ENCODE assay signal across 13 cellular contexts in the genomic region with DNA sequence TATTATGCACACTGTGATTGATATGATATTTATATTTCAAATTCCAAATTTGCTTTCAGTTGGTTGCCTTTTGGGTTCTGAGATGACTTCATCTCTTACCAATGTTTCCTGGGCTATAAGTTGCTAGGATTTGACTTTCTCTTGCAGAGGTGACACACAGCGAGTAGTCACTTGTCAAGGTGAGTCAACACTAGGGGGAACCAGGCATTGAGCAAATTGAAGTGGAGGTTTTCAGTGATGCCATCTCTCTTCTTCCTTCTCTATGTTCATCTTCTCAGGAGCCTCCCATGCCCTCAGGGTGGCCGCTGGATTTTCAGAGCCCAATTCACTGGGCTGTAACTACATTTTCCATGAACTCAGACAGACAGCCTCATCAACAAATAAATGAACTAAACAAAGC. TPM values are rescaled to one million over a fixed set of nuclear protein-coding genes. Genes with fewer than 3 reads are reported as not detected.
DNase-seq lines count a peak whose midpoint lies in the region; ATAC-seq and TF ChIP-seq lines count a peak whose summit lies in the region.
"Had no signal": no experiment of that assay in that cellular context is flagged by ENCODE, and none has a peak within 500 bp of the region (broad histone marks: within the 10 kb centered on the region; RNA-seq: fewer than 3 reads in every experiment).

No MANE protein-coding gene starts in this region.

- TF ChIP-seq POLR2A in ovary (IDR thresholded peaks at IDR 0.05), result no peak

- H3K27ac ChIP-seq in ovary, result no peak overlapping the region

- no peaks in the 10 kb centered on the region for H3K36me3 ChIP-seq in ovary

- no peak overlapping the region for H3K4me3 ChIP-seq in ovary

- no peaks in the 10 kb centered on the region for H3K36me3 Mint-ChIP-seq in activated CD8-positive, alpha-beta T cell treated with anti-CD3 and anti-CD28 coated beads, Interleukin-2, amount 10 ng/mL, durations not matched to agents 7 days and 5 days (ENCODE audit: low read depth)
- H3K36me3 Mint-ChIP-seq: natural killer cell, type B pancreatic cell had no signal

- H3K4me1 Mint-ChIP-seq in activated CD8-positive, alpha-beta T cell treated with anti-CD3 and anti-CD28 coated beads, Interleukin-2, amount 10 ng/mL, durations not matched to agents 7 days and 5 days (ENCODE audit: low read depth), result peaks cover 35% of the 10 kb centered on the region

- peak; percentile 39 for ATAC-seq in activated CD8-positive, alpha-beta T cell treated with anti-CD3 and anti-CD28 coated beads, Interleukin-2, amount 10 ng/mL, durations not matched to agents 7 days and 5 days
- peak; percentile 40 for ATAC-seq in left lobe of liver
- ATAC-seq in HG02938 (IDR thresholded peaks at IDR 0.05; ENCODE audit: unreplicated experiment), result no peak

- TF ChIP-seq EP300 in ovary (IDR thresholded peaks at IDR 0.05), result no peak

- 88 to 93% (median 92%) methylated on average over 2 of the region's 2 CpGs for WGBS in ovary, 3 donors

- H3K4me1 ChIP-seq in ovary (ENCODE audit: insufficient read depth), result peaks cover 1% of the 10 kb centered on the region

- H3K4me3 Mint-ChIP-seq in activated CD8-positive, alpha-beta T cell treated with anti-CD3 and anti-CD28 coated beads, Interleukin-2, amount 10 ng/mL, durations not matched to agents 7 days and 5 days, result no peak overlapping the region
- H3K4me3 Mint-ChIP-seq: activated B cell treated with CpG ODN at 0.5 μM for 24 hours, natural killer cell, type B pancreatic cell had no signal

- intact Hi-C loops in ovary (cut with DNase I), result no loop called here

- H3K27me3 ChIP-seq in ovary, result no peaks in the 10 kb centered on the region

- H3K27ac Mint-ChIP-seq in activated CD8-positive, alpha-beta T cell treated with anti-CD3 and anti-CD28 coated beads, Interleukin-2, amount 10 ng/mL, durations not matched to agents 7 days and 5 days, result no peak overlapping the region
- H3K27ac Mint-ChIP-seq: activated B cell treated with CpG ODN at 0.5 μM for 24 hours, natural killer cell, type B pancreatic cell had no signal

- DNase-seq in NCI-H748 (lab: John Stamatoyannopoulos, UW; ENCODE audit: unreplicated experiment), result peak; percentile 16
- DNase-seq in NCI-H748 treated with DMSO at 0.1 percent for 48 hours (lab: John Stamatoyannopoulos, UW), result no peak
- peak; percentile 77 for DNase-seq in HT1080 (ENCODE audit: low read depth)
- no peak for DNase-seq in activated CD8-positive, alpha-beta T cell treated with anti-CD3 and anti-CD28 coated beads, Interleukin-2, amount 10 ng/mL, durations not matched to agents 7 days and 5 days
- no peak for DNase-seq in left lobe of liver (ENCODE audit: low spot score)
- DNase-seq in central memory CD4-positive, alpha-beta T cell, result no peak
- DNase-seq in ovary, result no peak
- DNase-seq: ACHN, activated B cell treated with CpG ODN at 0.5 μM for 24 hours, natural killer cell, NCI-H526 treated with DMSO at 0.1 percent for 48 hours had no signal

- no peaks in the 10 kb centered on the region for H3K9me3 Mint-ChIP-seq in activated CD8-positive, alpha-beta T cell treated with anti-CD3 and anti-CD28 coated beads, Interleukin-2, amount 10 ng/mL, durations not matched to agents 7 days and 5 days (ENCODE audit: insufficient read depth)
- H3K9me3 Mint-ChIP-seq: activated B cell treated with CpG ODN at 0.5 μM for 24 hours, natural killer cell, type B pancreatic cell had no signal

- CTCF ChIA-PET in activated CD8-positive, alpha-beta T cell treated with anti-CD3 and anti-CD28 coated beads, Interleukin-2, amount 10 ng/mL, durations not matched to agents 7 days and 5 days (lab: Charles Lee), result no interaction called here

- POLR2A ChIA-PET in activated CD8-positive, alpha-beta T cell treated with anti-CD3 and anti-CD28 coated beads, Interleukin-2, amount 10 ng/mL, durations not matched to agents 7 days and 5 days (lab: Charles Lee), result no interaction called here

- no peaks in the 10 kb centered on the region for H3K9me3 ChIP-seq in ovary

- peaks cover 2% of the 10 kb centered on the region for H3K27me3 Mint-ChIP-seq in activated CD8-positive, alpha-beta T cell treated with anti-CD3 and anti-CD28 coated beads, Interleukin-2, amount 10 ng/mL, durations not matched to agents 7 days and 5 days (ENCODE audit: low read depth)
- H3K27me3 Mint-ChIP-seq: type B pancreatic cell had no signal

- TF ChIP-seq CTCF in ovary (IDR thresholded peaks at IDR 0.05), result no peak

RNA-seq across cellular contexts. Expression of a gene that starts 6.0 kb away (rescaled TPM):
- 30.8 and 55.9 TPM in 2 replicates for total RNA-seq in HT1080 (2014; rRNA removed; shearing (Covaris generic))
- 12.7 and 15.7 TPM in 2 replicates for polyA plus RNA-seq in HT1080 (2015; cell fraction: cytosol; rRNA removed)
- 44.5 and 44.6 TPM in 2 replicates for polyA plus RNA-seq in HT1080 (2015; cell fraction: nucleus; rRNA removed)
- 10 to 100 TPM; 18.6 to 19.1 TPM for total RNA-seq in activated CD8-positive, alpha-beta T cell treated with anti-CD3 and anti-CD28 coated beads, Interleukin-2, amount 10 ng/mL, durations not matched to agents 7 days and 5 days
- 33.8 TPM for total RNA-seq in left lobe of liver
- total RNA-seq in ovary, result 10 to 100 TPM; 24.4 to 53.8 (median 30.8) TPM
- polyA plus RNA-seq in ovary, result 10 to 100 TPM in 1 of 2 donors, 1 to 10 TPM in 1; 8.6 to 18.9 TPM

RNA-seq across cellular contexts. Expression of a gene that starts 38.9 kb away (rescaled TPM):
- total RNA-seq in HT1080 (2014; rRNA removed; shearing (Covaris generic)), result not detected in 2 replicates
- not detected in 2 replicates for polyA plus RNA-seq in HT1080 (2015; cell fraction: cytosol; rRNA removed)
- not detected in 2 replicates for polyA plus RNA-seq in HT1080 (2015; cell fraction: nucleus; rRNA removed)
- total RNA-seq in activated CD8-positive, alpha-beta T cell treated with anti-CD3 and anti-CD28 coated beads, Interleukin-2, amount 10 ng/mL, durations not matched to agents 7 days and 5 days, result not detected
- total RNA-seq in left lobe of liver, result not detected
- total RNA-seq in ovary, result under 1 TPM in 1 of 7 donors, not detected in 6; 0.36 TPM
- polyA plus RNA-seq in ovary, result not detected
- total RNA-seq: activated B cell treated with CpG ODN at 0.5 μM for 24 hours, natural killer cell had no signal

Comparison
In these comparisons a context has a peak if more than half of its experiments do, and no peak if none do; other contexts are left out.
1. DNase-seq: peak in NCI-H748 (single experiment) and HT1080 (single experiment); none in NCI-H748 treated with DMSO at 0.1 percent for 48 hours (single experiment), activated CD8-positive, alpha-beta T cell treated with anti-CD3 and anti-CD28 coated beads, Interleukin-2, amount 10 ng/mL, durations not matched to agents 7 days and 5 days (single experiment), left lobe of liver (single experiment), central memory CD4-positive, alpha-beta T cell (single experiment) and ovary (0 of 5).